8 cellular contexts compared by ENCODE assay signal in the genomic region with DNA sequence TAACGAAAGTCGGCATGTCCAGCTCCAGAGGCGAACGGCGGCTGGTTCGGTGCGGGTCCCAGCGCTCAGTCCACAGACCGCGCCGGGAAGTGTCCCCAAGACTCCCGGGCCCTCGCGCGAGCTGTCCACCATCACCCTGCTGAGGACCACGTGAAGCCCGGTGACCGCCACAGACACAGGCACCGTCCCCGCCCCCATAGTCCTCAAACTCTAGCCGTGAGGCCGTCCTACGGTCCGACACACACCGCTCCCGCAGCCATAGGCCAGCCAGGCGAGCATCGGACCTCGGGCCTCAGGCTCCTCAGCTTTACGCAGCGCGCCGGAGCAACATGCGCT. TPM values are rescaled to one million over a fixed set of nuclear protein-coding genes. Genes with fewer than 3 reads are reported as not detected.
DNase-seq lines count a peak whose midpoint lies in the region; ATAC-seq and TF ChIP-seq lines count a peak whose summit lies in the region.

No MANE protein-coding gene starts in this region.

- peak overlapping the region; percentile 81 for H3K9ac ChIP-seq in endocrine pancreas (ENCODE audit: control insufficient read depth, insufficient read depth, low read length)

- peak; percentile 24 for ATAC-seq in GM18870 (IDR thresholded peaks at IDR 0.05; ENCODE audit: unreplicated experiment)
- peak; percentile 42 for ATAC-seq in HG03045 (IDR thresholded peaks at IDR 0.05; ENCODE audit: unreplicated experiment)

- CTCF ChIA-PET in GM10248 (lab: Yijun Ruan, JAX), result interaction anchor here (0.6 to 2.1 kb wide), 7 partner anchors 17 to 1314 kb away, joined by 3 to 5 read pairs (median 4); no protein-coding TSS in a partner anchor

- H3K36me3 ChIP-seq in SJCRH30 (peaks cover 33% of the 10 kb centered on the region), endocrine pancreas (ENCODE audit: control insufficient read depth, insufficient read depth, low read length) (peaks cover 11% of the 10 kb centered on the region), muscle layer of duodenum (ENCODE audit: control insufficient read depth in 1 of 2, insufficient read depth in 2 of 2, low read length in 2 of 2) (peaks cover 27 to 31% of the 10 kb centered on the region in 2 donors)

- DNase-seq in AG20443 (ENCODE audit: low spot score) (peak; percentile 69), SJCRH30 (peak; percentile 70 to 75), GM10248 (ENCODE audit: extremely low spot score) (no peak), NCI-H446 treated with DMSO at 0.1 percent for 48 hours (lab: John Stamatoyannopoulos, UW) (no peak)

- peaks cover 4% of the 10 kb centered on the region; the same call in 1 of the 2 replicates for H3K4me1 ChIP-seq in SJCRH30
- no peaks in the 10 kb centered on the region for H3K4me1 ChIP-seq in endocrine pancreas (ENCODE audit: control insufficient read depth, insufficient read depth, low read length)
- peaks cover 4 to 8% of the 10 kb centered on the region in 2 donors for H3K4me1 ChIP-seq in muscle layer of duodenum (ENCODE audit: control insufficient read depth in 1 of 2, insufficient read depth in 2 of 2, low read length in 2 of 2)

- no peaks in the 10 kb centered on the region for H3K27me3 ChIP-seq in SJCRH30
- no peaks in the 10 kb centered on the region for H3K27me3 ChIP-seq in endocrine pancreas (ENCODE audit: control insufficient read depth, insufficient read depth, low read length)
- no peaks in the 10 kb centered on the region for H3K27me3 ChIP-seq in muscle layer of duodenum (ENCODE audit: low read depth, low read length)

- H3K27ac ChIP-seq in SJCRH30 (peak overlapping the region; percentile 64), muscle layer of duodenum (ENCODE audit: low read length) (peak overlapping the region; percentile 86)

- H3K4me3 ChIP-seq in SJCRH30 (peak overlapping the region; percentile 70), endocrine pancreas (ENCODE audit: control insufficient read depth, insufficient read depth, low read length) (peak overlapping the region; percentile 19), muscle layer of duodenum (ENCODE audit: low read depth in 1 of 2, low read length in 2 of 2) (peak overlapping the region; percentile 85 to 87)

- H3K9me3 ChIP-seq in SJCRH30 (replicated peaks) (no peaks in the 10 kb centered on the region), endocrine pancreas (ENCODE audit: control insufficient read depth, low read length) (no peaks in the 10 kb centered on the region), muscle layer of duodenum (ENCODE audit: control insufficient read depth in 1 of 2, low read length in 2 of 2) (no peaks in the 10 kb centered on the region)

- TF ChIP-seq CTCF in GM10248 (IDR thresholded peaks at IDR 0.05; ENCODE audit: control extremely low read depth, extremely low read depth, low read depth, missing control alignments), result no peak

- POLR2A ChIA-PET in GM10248 (lab: Yijun Ruan, JAX), result interaction anchor here (0.5 kb wide), 1 partner anchor 622 kb away, joined by 6 read pairs; no protein-coding TSS in a partner anchor

RNA-seq across cellular contexts. Expression of a gene that starts 0.5 kb away (rescaled TPM):
- 15.9 TPM in 2 replicates for total RNA-seq in SJCRH30 (2014; rRNA removed; shearing (Covaris generic))

RNA-seq across cellular contexts. Expression of a gene that starts 10.0 kb away (rescaled TPM):
- total RNA-seq in SJCRH30 (2014; rRNA removed; shearing (Covaris generic)), result not detected in 2 replicates

Comparison
In these comparisons a context has a peak if more than half of its experiments do, and no peak if none do; other contexts are left out.
1. DNase-seq: peak in AG20443 (single experiment) and SJCRH30 (2 of 2); none in GM10248 (single experiment) and NCI-H446 treated with DMSO at 0.1 percent for 48 hours (single experiment).
2. H3K4me3 ChIP-seq: peak in every context shown above with its lines; median percentile 86 in muscle layer of duodenum; 70 in SJCRH30; 19 in endocrine pancreas.